ENCODE assay signal across 24 cellular contexts in the genomic region with DNA sequence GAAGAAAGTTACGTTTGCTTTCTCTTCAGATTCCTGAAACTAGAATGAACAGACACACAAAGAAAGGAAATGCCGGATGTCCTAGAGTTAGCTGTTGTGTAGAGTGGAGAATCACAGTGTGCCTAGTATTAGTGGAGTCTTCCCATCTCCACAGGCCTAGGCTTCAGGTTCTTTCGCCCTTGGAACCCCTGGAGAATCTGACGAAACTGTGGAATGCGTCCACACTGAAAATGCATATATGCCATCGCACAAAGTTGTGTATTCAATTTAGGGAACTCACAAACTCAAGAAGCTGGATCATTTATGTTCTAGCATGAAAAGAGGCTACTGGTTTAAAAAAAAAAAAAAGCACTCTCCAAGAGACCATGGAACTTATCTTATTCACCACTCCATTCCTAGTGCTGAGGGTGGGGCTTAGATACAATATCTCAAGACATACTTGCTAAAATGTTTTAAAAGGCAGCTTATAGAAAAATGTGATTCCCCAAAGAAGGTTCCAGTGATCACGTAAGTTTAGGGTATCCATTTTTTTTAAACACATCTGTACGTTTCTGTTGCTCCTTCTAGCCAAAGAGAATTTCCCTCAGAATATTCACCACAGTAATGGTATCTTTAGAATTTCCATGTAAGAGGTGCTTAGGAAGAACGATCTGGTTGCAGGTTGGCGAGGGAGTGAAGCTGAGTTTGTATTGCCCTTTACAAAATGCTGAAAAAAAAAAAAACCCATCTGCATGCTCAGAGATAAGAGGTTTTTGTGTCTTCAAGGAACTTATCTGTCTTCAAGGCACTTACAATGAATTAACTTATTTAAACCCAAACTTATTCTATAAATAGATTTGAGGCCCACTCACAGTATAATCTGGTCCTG. TPM values are rescaled to one million over a fixed set of nuclear protein-coding genes. Genes with fewer than 3 reads are reported as not detected.
DNase-seq lines count a peak whose midpoint lies in the region; ATAC-seq and TF ChIP-seq lines count a peak whose summit lies in the region.
"Had no signal": no experiment of that assay in that cellular context is flagged by ENCODE, and none has a peak within 500 bp of the region (broad histone marks: within the 10 kb centered on the region; RNA-seq: fewer than 3 reads in every experiment).

No MANE protein-coding gene starts in this region.

- H3K4me3 Mint-ChIP-seq in activated T-cell treated with anti-CD3 and anti-CD28 coated beads, Interleukin-2, amount 50 U/mL, for 24 hours: no peak overlapping the region
- no peak overlapping the region for H3K4me3 Mint-ChIP-seq in activated T-cell treated with anti-CD3 and anti-CD28 coated beads, Interleukin-2, amount 50 U/mL, for 4 hours
- H3K4me3 Mint-ChIP-seq: activated CD4-positive, alpha-beta T cell treated with anti-CD3 and anti-CD28 coated beads, Interleukin-2, amount 10 ng/mL, durations not matched to agents 24 days and 14 days; CD4-positive, alpha-beta memory T cell; GM23338; neural crest cell; stimulated activated naive CD8-positive, alpha-beta T cell treated with anti-CD3 and anti-CD28 coated beads, Interleukin-15, Interleukin-2, amounts not matched to agents 100 ng/mL and 50 ng/mL, for 24 hours; T-helper 17 cell had no signal

- TF ChIP-seq CTCF in RWPE2 (IDR thresholded peaks at IDR 0.05; ENCODE audit: poor library complexity, severe bottlenecking): no peak
- no peak for TF ChIP-seq CTCF in hepatocyte (IDR thresholded peaks at IDR 0.05; ENCODE audit: poor library complexity)
- TF ChIP-seq CTCF in smooth muscle cell (IDR thresholded peaks at IDR 0.05; ENCODE audit: borderline replicate concordance, insufficient read depth, poor library complexity, severe bottlenecking): no peak

- ATAC-seq in activated T-cell treated with anti-CD3 and anti-CD28 coated beads, Interleukin-2, amount 50 U/mL, for 4 hours: no peak
- no peak for ATAC-seq in RWPE2 (ENCODE audit: low read depth)
- no peak for ATAC-seq in left lobe of liver
- ATAC-seq: GM23338, left cardiac atrium, T-helper 17 cell had no signal

- WGBS in hepatocyte (ENCODE audit: low lambda C conversion rate, missing lambda C conversion rate): 94% methylated on average over 10 of the region's 10 CpGs
- WGBS in smooth muscle cell (ENCODE audit: low lambda C conversion rate): 88% methylated on average over 10 of the region's 10 CpGs

- H2AFZ ChIP-seq in hepatocyte (no peak overlapping the region), smooth muscle cell (ENCODE audit: low read depth) (no peak overlapping the region)
- H2AFZ ChIP-seq: GM23338 had no signal

- no peaks in the 10 kb centered on the region for H3K9me2 ChIP-seq in hepatocyte (replicated peaks; ENCODE audit: insufficient read depth)

- H4K20me1 ChIP-seq in hepatocyte (ENCODE audit: insufficient read depth, poor library complexity, severe bottlenecking) (no peaks in the 10 kb centered on the region), smooth muscle cell (ENCODE audit: low read depth) (peaks cover 4% of the 10 kb centered on the region)

- peaks cover 97% of the 10 kb centered on the region for H3K79me2 ChIP-seq in hepatocyte
- H3K79me2 ChIP-seq in smooth muscle cell (ENCODE audit: low read depth): peaks cover 98% of the 10 kb centered on the region

- H3K27ac ChIP-seq in RWPE2 (ENCODE audit: poor library complexity, severe bottlenecking) (peak overlapping the region; percentile 78), hepatocyte (peak overlapping the region; percentile 31), smooth muscle cell (ENCODE audit: low read depth) (peak overlapping the region; percentile 96)
- H3K27ac ChIP-seq: 22Rv1, SK-N-MC, transverse colon, WERI-Rb-1 had no signal

- H3K27ac Mint-ChIP-seq in activated T-cell treated with anti-CD3 and anti-CD28 coated beads, Interleukin-2, amount 50 U/mL, for 24 hours: peak overlapping the region; percentile 13
- H3K27ac Mint-ChIP-seq: activated CD4-positive, alpha-beta T cell treated with anti-CD3 and anti-CD28 coated beads, Interleukin-2, amount 10 ng/mL, durations not matched to agents 24 days and 14 days; CD4-positive, alpha-beta memory T cell; GM23338; stimulated activated naive CD8-positive, alpha-beta T cell treated with anti-CD3 and anti-CD28 coated beads, Interleukin-15, Interleukin-2, amounts not matched to agents 100 ng/mL and 50 ng/mL, for 24 hours; T-helper 17 cell had no signal

- H3K27me3 ChIP-seq in RWPE2 (ENCODE audit: insufficient read depth, poor library complexity, severe bottlenecking): no peaks in the 10 kb centered on the region
- H3K27me3 ChIP-seq in hepatocyte: no peaks in the 10 kb centered on the region
- no peaks in the 10 kb centered on the region for H3K27me3 ChIP-seq in smooth muscle cell (ENCODE audit: low read depth)
- H3K27me3 ChIP-seq: transverse colon had no signal

- H3K4me3 ChIP-seq in RWPE2 (ENCODE audit: severe bottlenecking) (no peak overlapping the region), hepatocyte (no peak overlapping the region), smooth muscle cell (no peak overlapping the region)
- H3K4me3 ChIP-seq: GM23338, SK-N-MC, transverse colon had no signal

- H3F3A ChIP-seq in smooth muscle cell (ENCODE audit: low read depth): peaks cover 48% of the 10 kb centered on the region

- no peaks in the 10 kb centered on the region for H3K9me3 ChIP-seq in RWPE2 (ENCODE audit: severe bottlenecking)
- no peaks in the 10 kb centered on the region for H3K9me3 ChIP-seq in hepatocyte (ENCODE audit: low read depth)
- H3K9me3 ChIP-seq in smooth muscle cell (replicated peaks; ENCODE audit: low read depth): no peaks in the 10 kb centered on the region
- H3K9me3 ChIP-seq: transverse colon had no signal

- H3K36me3 ChIP-seq in RWPE2 (ENCODE audit: low read depth) (no peaks in the 10 kb centered on the region), hepatocyte (replicated peaks; ENCODE audit: insufficient read depth, low read depth) (no peaks in the 10 kb centered on the region), smooth muscle cell (ENCODE audit: low read depth) (no peaks in the 10 kb centered on the region)
- H3K36me3 ChIP-seq: transverse colon had no signal

- DNase-seq in activated T-cell treated with anti-CD3 and anti-CD28 coated beads, Interleukin-2, amount 50 U/mL, for 24 hours: no peak
- no peak for DNase-seq in activated T-cell treated with anti-CD3 and anti-CD28 coated beads, Interleukin-2, amount 50 U/mL, for 4 hours
- DNase-seq in RWPE2 (ENCODE audit: low spot score): no peak
- no peak for DNase-seq in hepatocyte (ENCODE audit: low spot score)
- no peak for DNase-seq in smooth muscle cell (lab: John Stamatoyannopoulos, UW; ENCODE audit: unreplicated experiment)
- no peak for DNase-seq in left lobe of liver (ENCODE audit: low spot score)
- no peak for DNase-seq in NK-92 treated with Interleukin-12 subunit alpha and Interleukin-12 subunit beta, amount 100 ng/mL, for 24 hours (lab: John Stamatoyannopoulos, UW)
- DNase-seq in DMS114 treated with DMSO at 0.1 percent for 48 hours (lab: John Stamatoyannopoulos, UW; ENCODE audit: unreplicated experiment): no peak
- DNase-seq: activated CD4-positive, alpha-beta T cell treated with anti-CD3 and anti-CD28 coated beads, Interleukin-2, amount 10 ng/mL, durations not matched to agents 24 days and 14 days; CD4-positive, alpha-beta memory T cell; foreskin fibroblast; left cardiac atrium; NCI-H1694 treated with DMSO at 0.1 percent for 48 hours; NCI-H2171 treated with DMSO at 0.1 percent for 48 hours; NCI-H526; RPMI8226; T-helper 17 cell; transverse colon; WERI-Rb-1 had no signal

- H3K4me2 ChIP-seq in hepatocyte (no peak overlapping the region), smooth muscle cell (no peak overlapping the region)
- H3K4me2 ChIP-seq: GM23338 had no signal

- no peaks in the 10 kb centered on the region for H3K27me3 Mint-ChIP-seq in activated T-cell treated with anti-CD3 and anti-CD28 coated beads, Interleukin-2, amount 50 U/mL, for 24 hours
- H3K27me3 Mint-ChIP-seq in activated T-cell treated with anti-CD3 and anti-CD28 coated beads, Interleukin-2, amount 50 U/mL, for 4 hours (ENCODE audit: low read depth): no peaks in the 10 kb centered on the region
- H3K27me3 Mint-ChIP-seq: activated CD4-positive, alpha-beta T cell treated with anti-CD3 and anti-CD28 coated beads, Interleukin-2, amount 10 ng/mL, durations not matched to agents 24 days and 14 days; CD4-positive, alpha-beta memory T cell; stimulated activated naive CD8-positive, alpha-beta T cell treated with anti-CD3 and anti-CD28 coated beads, Interleukin-15, Interleukin-2, amounts not matched to agents 100 ng/mL and 50 ng/mL, for 24 hours; T-helper 17 cell had no signal

- peaks cover 91% of the 10 kb centered on the region for H3K4me1 Mint-ChIP-seq in activated T-cell treated with anti-CD3 and anti-CD28 coated beads, Interleukin-2, amount 50 U/mL, for 24 hours (ENCODE audit: low read depth)
- H3K4me1 Mint-ChIP-seq in activated T-cell treated with anti-CD3 and anti-CD28 coated beads, Interleukin-2, amount 50 U/mL, for 4 hours (ENCODE audit: low read depth): peaks cover 77% of the 10 kb centered on the region

- no peak overlapping the region for H3K9ac ChIP-seq in smooth muscle cell (ENCODE audit: low read depth)

- H3K4me1 ChIP-seq in RWPE2 (ENCODE audit: insufficient read depth, poor library complexity, severe bottlenecking) (peaks cover 26% of the 10 kb centered on the region), hepatocyte (ENCODE audit: insufficient read depth) (peaks cover 19% of the 10 kb centered on the region), smooth muscle cell (ENCODE audit: low read depth) (peaks cover 29% of the 10 kb centered on the region)

- H3K9me3 Mint-ChIP-seq in activated T-cell treated with anti-CD3 and anti-CD28 coated beads, Interleukin-2, amount 50 U/mL, for 24 hours: no peaks in the 10 kb centered on the region
- no peaks in the 10 kb centered on the region for H3K9me3 Mint-ChIP-seq in activated T-cell treated with anti-CD3 and anti-CD28 coated beads, Interleukin-2, amount 50 U/mL, for 4 hours
- H3K9me3 Mint-ChIP-seq: CD4-positive, alpha-beta memory T cell; GM23338; stimulated activated naive CD8-positive, alpha-beta T cell treated with anti-CD3 and anti-CD28 coated beads, Interleukin-15, Interleukin-2, amounts not matched to agents 100 ng/mL and 50 ng/mL, for 24 hours had no signal

- peaks cover 80% of the 10 kb centered on the region for H3K36me3 Mint-ChIP-seq in activated T-cell treated with anti-CD3 and anti-CD28 coated beads, Interleukin-2, amount 50 U/mL, for 24 hours (ENCODE audit: low read depth)
- peaks cover 56% of the 10 kb centered on the region for H3K36me3 Mint-ChIP-seq in activated T-cell treated with anti-CD3 and anti-CD28 coated beads, Interleukin-2, amount 50 U/mL, for 4 hours (ENCODE audit: insufficient read depth)

RNA-seq across cellular contexts. Expression of gene MAML2, which starts 20.0 kb away (rescaled TPM):
- total RNA-seq in activated T-cell treated with anti-CD3 and anti-CD28 coated beads, Interleukin-2, amount 50 U/mL, for 4 hours: 10 to 100 TPM; 27.3 to 29.8 (median 29.2) TPM
- total RNA-seq in hepatocyte: 14.0 and 15.3 TPM in 2 replicates
- polyA plus RNA-seq in hepatocyte: 4.7 and 5.8 TPM in 2 replicates
- 45.0 and 52.4 TPM in 2 replicates for total RNA-seq in smooth muscle cell
- polyA plus RNA-seq in smooth muscle cell: 8.7 and 10.1 TPM in 2 replicates
- total RNA-seq in left lobe of liver: 1.0 TPM

Comparison
In these comparisons a context has a peak if more than half of its experiments do, and no peak if none do; other contexts are left out.
1. H3K27ac ChIP-seq: peak in every context shown above with its lines; median percentile 96 in smooth muscle cell; 78 in RWPE2; 31 in hepatocyte.